In the genomic region with DNA sequence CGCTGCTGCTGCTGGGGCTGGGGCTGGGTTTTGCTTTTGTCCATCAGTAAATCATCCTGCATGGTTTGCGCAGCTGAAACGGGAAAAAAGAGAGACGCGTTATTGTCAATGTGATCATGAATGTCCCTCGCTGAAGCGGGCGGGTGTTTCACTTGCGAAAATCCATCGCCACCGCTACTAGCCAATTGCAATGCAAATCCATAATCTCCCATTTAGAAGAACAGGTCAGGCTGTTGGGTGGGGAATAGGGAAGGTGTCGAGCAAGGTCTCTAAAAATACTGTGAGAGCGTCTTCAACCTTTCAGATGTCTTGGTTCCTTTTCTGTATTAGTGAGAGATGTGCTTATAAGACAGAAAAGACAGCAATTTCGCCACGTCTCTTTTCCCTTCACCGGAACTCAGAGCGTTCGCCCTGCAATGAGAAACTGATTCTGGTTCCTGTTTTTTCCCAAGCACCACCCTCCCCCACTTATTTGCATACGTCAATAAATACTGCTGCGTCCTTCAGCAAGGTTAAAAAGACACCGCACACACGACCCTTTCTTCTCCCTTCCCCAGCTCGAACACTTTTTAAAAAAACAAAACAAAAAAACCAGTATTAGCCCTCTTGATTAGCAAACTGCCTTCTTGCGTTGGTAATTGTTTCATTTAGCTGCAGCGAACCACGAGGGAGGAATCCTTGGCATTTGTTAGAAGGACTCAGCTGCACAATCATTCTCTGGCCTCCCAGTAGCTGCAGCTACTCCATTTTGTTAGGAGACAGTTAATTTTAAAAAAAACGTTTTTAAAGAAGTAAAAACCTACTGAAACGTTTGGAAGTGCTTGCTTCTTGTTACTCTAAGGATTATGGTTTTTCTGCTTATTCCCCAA, we compare ENCODE assay signal across 1 cellular context.
TF ChIP-seq lines count a peak whose summit lies in the region.

No MANE protein-coding gene starts in this region.

TF ChIP-seq in HepG2, 621 proteins besides CTCF, POLR2A, EP300 and RAD21 (continued from another document and continues in another):
- TF ChIP-seq, protein P1, sequence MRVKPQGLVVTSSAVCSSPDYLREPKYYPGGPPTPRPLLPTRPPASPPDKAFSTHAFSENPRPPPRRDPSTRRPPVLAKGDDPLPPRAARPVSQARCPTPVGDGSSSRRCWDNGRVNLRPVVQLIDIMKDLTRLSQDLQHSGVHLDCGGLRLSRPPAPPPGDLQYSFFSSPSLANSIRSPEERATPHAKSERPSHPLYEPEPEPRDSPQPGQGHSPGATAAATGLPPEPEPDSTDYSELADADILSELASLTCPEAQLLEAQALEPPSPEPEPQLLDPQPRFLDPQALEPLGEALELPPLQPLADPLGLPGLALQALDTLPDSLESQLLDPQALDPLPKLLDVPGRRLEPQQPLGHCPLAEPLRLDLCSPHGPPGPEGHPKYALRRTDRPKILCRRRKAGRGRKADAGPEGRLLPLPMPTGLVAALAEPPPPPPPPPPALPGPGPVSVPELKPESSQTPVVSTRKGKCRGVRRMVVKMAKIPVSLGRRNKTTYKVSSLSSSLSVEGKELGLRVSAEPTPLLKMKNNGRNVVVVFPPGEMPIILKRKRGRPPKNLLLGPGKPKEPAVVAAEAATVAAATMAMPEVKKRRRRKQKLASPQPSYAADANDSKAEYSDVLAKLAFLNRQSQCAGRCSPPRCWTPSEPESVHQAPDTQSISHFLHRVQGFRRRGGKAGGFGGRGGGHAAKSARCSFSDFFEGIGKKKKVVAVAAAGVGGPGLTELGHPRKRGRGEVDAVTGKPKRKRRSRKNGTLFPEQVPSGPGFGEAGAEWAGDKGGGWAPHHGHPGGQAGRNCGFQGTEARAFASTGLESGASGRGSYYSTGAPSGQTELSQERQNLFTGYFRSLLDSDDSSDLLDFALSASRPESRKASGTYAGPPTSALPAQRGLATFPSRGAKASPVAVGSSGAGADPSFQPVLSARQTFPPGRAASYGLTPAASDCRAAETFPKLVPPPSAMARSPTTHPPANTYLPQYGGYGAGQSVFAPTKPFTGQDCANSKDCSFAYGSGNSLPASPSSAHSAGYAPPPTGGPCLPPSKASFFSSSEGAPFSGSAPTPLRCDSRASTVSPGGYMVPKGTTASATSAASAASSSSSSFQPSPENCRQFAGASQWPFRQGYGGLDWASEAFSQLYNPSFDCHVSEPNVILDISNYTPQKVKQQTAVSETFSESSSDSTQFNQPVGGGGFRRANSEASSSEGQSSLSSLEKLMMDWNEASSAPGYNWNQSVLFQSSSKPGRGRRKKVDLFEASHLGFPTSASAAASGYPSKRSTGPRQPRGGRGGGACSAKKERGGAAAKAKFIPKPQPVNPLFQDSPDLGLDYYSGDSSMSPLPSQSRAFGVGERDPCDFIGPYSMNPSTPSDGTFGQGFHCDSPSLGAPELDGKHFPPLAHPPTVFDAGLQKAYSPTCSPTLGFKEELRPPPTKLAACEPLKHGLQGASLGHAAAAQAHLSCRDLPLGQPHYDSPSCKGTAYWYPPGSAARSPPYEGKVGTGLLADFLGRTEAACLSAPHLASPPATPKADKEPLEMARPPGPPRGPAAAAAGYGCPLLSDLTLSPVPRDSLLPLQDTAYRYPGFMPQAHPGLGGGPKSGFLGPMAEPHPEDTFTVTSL (CRISPR knock-in tag; IDR thresholded peaks at IDR 0.05; ENCODE audit: borderline replicate concordance), result no peak
- TF ChIP-seq CREM (IDR thresholded peaks at IDR 0.05) (peak; percentile 22; the same call in 1 of the 2 replicates), CREM (CRISPR knock-in tag; IDR thresholded peaks at IDR 0.05) (no peak), DNMT1 (CRISPR knock-in tag; IDR thresholded peaks at IDR 0.05) (no peak), GABPA (IDR thresholded peaks at IDR 0.05; ENCODE audit: low read depth, low read length) (peak; percentile 18; the same call in 1 of the 2 replicates), GABPA (CRISPR knock-in tag; IDR thresholded peaks at IDR 0.05; ENCODE audit: low read depth) (peak; percentile 84), KLF15 (CRISPR knock-in tag; IDR thresholded peaks at IDR 0.05; ENCODE audit: borderline replicate concordance) (no peak), ETV6 (CRISPR knock-in tag; conservative IDR thresholded peaks at IDR 0.05) (no peak), THYN1 (CRISPR knock-in tag; IDR thresholded peaks at IDR 0.05; ENCODE audit: borderline replicate concordance, low read depth) (0 out of 2 replicates have a peak, but pooled peaks have one; percentile 23), SP5 (CRISPR knock-in tag; IDR thresholded peaks at IDR 0.05; ENCODE audit: borderline replicate concordance, low read depth) (no peak), IRX3 (CRISPR knock-in tag; IDR thresholded peaks at IDR 0.05; ENCODE audit: borderline replicate concordance, low read depth) (no peak), SOX5 (CRISPR knock-in tag; IDR thresholded peaks at IDR 0.05; ENCODE audit: borderline replicate concordance) (no peak; the same call in 1 of the 2 replicates), STAT6 (CRISPR knock-in tag; IDR thresholded peaks at IDR 0.05; ENCODE audit: borderline replicate concordance) (no peak), ASH2L (IDR thresholded peaks at IDR 0.05; ENCODE audit: insufficient read length, low read depth, low read length) (peak; percentile 60), ZNF737 (CRISPR knock-in tag; IDR thresholded peaks at IDR 0.05; ENCODE audit: borderline replicate concordance) (no peak), ZNF512 (CRISPR knock-in tag; IDR thresholded peaks at IDR 0.05) (no peak), ZNF558 (CRISPR knock-in tag; IDR thresholded peaks at IDR 0.05; ENCODE audit: borderline replicate concordance) (0 out of 2 replicates have a peak, but pooled peaks have one; percentile 20), GMEB1 (CRISPR knock-in tag; IDR thresholded peaks at IDR 0.05; ENCODE audit: borderline replicate concordance) (peak; percentile 81), GMEB2 (CRISPR knock-in tag; IDR thresholded peaks at IDR 0.05; ENCODE audit: low read depth) (peak; percentile 59), E2F2 (CRISPR knock-in tag; IDR thresholded peaks at IDR 0.05; ENCODE audit: borderline replicate concordance) (no peak), ZNF567 (CRISPR knock-in tag; IDR thresholded peaks at IDR 0.05; ENCODE audit: borderline replicate concordance) (no peak), IKZF4 (CRISPR knock-in tag; IDR thresholded peaks at IDR 0.05; ENCODE audit: borderline replicate concordance, low read depth, not compliant biosample characterization) (no peak)
- TF ChIP-seq, protein P2, sequence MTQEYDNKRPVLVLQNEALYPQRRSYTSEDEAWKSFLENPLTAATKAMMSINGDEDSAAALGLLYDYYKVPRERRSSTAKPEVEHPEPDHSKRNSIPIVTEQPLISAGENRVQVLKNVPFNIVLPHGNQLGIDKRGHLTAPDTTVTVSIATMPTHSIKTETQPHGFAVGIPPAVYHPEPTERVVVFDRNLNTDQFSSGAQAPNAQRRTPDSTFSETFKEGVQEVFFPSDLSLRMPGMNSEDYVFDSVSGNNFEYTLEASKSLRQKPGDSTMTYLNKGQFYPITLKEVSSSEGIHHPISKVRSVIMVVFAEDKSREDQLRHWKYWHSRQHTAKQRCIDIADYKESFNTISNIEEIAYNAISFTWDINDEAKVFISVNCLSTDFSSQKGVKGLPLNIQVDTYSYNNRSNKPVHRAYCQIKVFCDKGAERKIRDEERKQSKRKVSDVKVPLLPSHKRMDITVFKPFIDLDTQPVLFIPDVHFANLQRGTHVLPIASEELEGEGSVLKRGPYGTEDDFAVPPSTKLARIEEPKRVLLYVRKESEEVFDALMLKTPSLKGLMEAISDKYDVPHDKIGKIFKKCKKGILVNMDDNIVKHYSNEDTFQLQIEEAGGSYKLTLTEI (CRISPR knock-in tag; conservative IDR thresholded peaks at IDR 0.05), result no peak
- TF ChIP-seq, protein P3, sequence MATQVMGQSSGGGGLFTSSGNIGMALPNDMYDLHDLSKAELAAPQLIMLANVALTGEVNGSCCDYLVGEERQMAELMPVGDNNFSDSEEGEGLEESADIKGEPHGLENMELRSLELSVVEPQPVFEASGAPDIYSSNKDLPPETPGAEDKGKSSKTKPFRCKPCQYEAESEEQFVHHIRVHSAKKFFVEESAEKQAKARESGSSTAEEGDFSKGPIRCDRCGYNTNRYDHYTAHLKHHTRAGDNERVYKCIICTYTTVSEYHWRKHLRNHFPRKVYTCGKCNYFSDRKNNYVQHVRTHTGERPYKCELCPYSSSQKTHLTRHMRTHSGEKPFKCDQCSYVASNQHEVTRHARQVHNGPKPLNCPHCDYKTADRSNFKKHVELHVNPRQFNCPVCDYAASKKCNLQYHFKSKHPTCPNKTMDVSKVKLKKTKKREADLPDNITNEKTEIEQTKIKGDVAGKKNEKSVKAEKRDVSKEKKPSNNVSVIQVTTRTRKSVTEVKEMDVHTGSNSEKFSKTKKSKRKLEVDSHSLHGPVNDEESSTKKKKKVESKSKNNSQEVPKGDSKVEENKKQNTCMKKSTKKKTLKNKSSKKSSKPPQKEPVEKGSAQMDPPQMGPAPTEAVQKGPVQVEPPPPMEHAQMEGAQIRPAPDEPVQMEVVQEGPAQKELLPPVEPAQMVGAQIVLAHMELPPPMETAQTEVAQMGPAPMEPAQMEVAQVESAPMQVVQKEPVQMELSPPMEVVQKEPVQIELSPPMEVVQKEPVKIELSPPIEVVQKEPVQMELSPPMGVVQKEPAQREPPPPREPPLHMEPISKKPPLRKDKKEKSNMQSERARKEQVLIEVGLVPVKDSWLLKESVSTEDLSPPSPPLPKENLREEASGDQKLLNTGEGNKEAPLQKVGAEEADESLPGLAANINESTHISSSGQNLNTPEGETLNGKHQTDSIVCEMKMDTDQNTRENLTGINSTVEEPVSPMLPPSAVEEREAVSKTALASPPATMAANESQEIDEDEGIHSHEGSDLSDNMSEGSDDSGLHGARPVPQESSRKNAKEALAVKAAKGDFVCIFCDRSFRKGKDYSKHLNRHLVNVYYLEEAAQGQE (IDR thresholded peaks at IDR 0.05; ENCODE audit: borderline replicate concordance in 1 of 2, low read depth in 1 of 2, low read length in 2 of 2), result peak in 1 of 2 experiments; percentile 34; a peak in 1 of 4 replicates
